ENCODE assay signal across 1 cellular context in genomic region chr20:34300809-34301586, GRCh38.
A peak's percentile ranks its signal among the peaks of the same experiment; 100 is the strongest.
TF ChIP-seq lines count a peak whose summit lies in the region.

No MANE protein-coding gene starts in this region.

TF ChIP-seq in HepG2, 621 proteins besides CTCF, POLR2A, EP300 and RAD21 (continued from another document and continues in another):
- TF ChIP-seq, protein P1, sequence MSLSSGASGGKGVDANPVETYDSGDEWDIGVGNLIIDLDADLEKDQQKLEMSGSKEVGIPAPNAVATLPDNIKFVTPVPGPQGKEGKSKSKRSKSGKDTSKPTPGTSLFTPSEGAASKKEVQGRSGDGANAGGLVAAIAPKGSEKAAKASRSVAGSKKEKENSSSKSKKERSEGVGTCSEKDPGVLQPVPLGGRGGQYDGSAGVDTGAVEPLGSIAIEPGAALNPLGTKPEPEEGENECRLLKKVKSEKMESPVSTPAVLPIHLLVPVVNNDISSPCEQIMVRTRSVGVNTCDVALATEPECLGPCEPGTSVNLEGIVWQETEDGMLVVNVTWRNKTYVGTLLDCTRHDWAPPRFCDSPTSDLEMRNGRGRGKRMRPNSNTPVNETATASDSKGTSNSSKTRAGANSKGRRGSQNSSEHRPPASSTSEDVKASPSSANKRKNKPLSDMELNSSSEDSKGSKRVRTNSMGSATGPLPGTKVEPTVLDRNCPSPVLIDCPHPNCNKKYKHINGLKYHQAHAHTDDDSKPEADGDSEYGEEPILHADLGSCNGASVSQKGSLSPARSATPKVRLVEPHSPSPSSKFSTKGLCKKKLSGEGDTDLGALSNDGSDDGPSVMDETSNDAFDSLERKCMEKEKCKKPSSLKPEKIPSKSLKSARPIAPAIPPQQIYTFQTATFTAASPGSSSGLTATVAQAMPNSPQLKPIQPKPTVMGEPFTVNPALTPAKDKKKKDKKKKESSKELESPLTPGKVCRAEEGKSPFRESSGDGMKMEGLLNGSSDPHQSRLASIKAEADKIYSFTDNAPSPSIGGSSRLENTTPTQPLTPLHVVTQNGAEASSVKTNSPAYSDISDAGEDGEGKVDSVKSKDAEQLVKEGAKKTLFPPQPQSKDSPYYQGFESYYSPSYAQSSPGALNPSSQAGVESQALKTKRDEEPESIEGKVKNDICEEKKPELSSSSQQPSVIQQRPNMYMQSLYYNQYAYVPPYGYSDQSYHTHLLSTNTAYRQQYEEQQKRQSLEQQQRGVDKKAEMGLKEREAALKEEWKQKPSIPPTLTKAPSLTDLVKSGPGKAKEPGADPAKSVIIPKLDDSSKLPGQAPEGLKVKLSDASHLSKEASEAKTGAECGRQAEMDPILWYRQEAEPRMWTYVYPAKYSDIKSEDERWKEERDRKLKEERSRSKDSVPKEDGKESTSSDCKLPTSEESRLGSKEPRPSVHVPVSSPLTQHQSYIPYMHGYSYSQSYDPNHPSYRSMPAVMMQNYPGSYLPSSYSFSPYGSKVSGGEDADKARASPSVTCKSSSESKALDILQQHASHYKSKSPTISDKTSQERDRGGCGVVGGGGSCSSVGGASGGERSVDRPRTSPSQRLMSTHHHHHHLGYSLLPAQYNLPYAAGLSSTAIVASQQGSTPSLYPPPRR (CRISPR knock-in tag; IDR thresholded peaks at IDR 0.05; ENCODE audit: borderline replicate concordance): peak; percentile 73; the same call in 1 of the 2 replicates
- TF ChIP-seq ZSCAN20 (CRISPR knock-in tag; IDR thresholded peaks at IDR 0.05; ENCODE audit: borderline replicate concordance): no peak
- no peak for TF ChIP-seq NCOA5 (CRISPR knock-in tag; IDR thresholded peaks at IDR 0.05)
- TF ChIP-seq LRRFIP1 (CRISPR knock-in tag; conservative IDR thresholded peaks at IDR 0.05): no peak
- TF ChIP-seq NKX3-1 (CRISPR knock-in tag; IDR thresholded peaks at IDR 0.05): no peak
- 0 out of 2 replicates have a peak, but pooled peaks have one; percentile 15 for TF ChIP-seq AKAP8 (CRISPR knock-in tag; IDR thresholded peaks at IDR 0.05)
- peak in 1 of 2 experiments; percentile 46; a peak in 1 of 4 replicates for TF ChIP-seq HMGXB4 (CRISPR knock-in tag; IDR thresholded peaks at IDR 0.05; ENCODE audit: borderline replicate concordance in 1 of 2, low read depth in 1 of 2)
- no peak for TF ChIP-seq ZMAT3 (CRISPR knock-in tag; conservative IDR thresholded peaks at IDR 0.05)
- 0 out of 2 replicates have a peak, but pooled peaks have one; percentile 19 for TF ChIP-seq ZNF44 (CRISPR knock-in tag; IDR thresholded peaks at IDR 0.05)
- 0 out of 2 replicates have a peak, but pooled peaks have one; percentile 67 for TF ChIP-seq SALL1 (CRISPR knock-in tag; IDR thresholded peaks at IDR 0.05)
- peak; percentile 93 for TF ChIP-seq FOXP4 (CRISPR knock-in tag; IDR thresholded peaks at IDR 0.05)
- TF ChIP-seq ZNF883 (CRISPR knock-in tag; IDR thresholded peaks at IDR 0.05; ENCODE audit: not compliant biosample characterization): peak; percentile 74
- no peak for TF ChIP-seq POLR2AphosphoS2 (IDR thresholded peaks at IDR 0.05; ENCODE audit: low read depth, low read length)
- no peak for TF ChIP-seq NFE2 (CRISPR knock-in tag; IDR thresholded peaks at IDR 0.05)
- peak; percentile 80 for TF ChIP-seq ZBTB7B (CRISPR knock-in tag; IDR thresholded peaks at IDR 0.05)
- TF ChIP-seq ATF5 (CRISPR knock-in tag; IDR thresholded peaks at IDR 0.05; ENCODE audit: low read depth): 0 out of 2 replicates have a peak, but pooled peaks have one; percentile 6
- TF ChIP-seq DNMT3B (CRISPR knock-in tag; conservative IDR thresholded peaks at IDR 0.05): no peak
- TF ChIP-seq CBX5 (CRISPR knock-in tag; IDR thresholded peaks at IDR 0.05; ENCODE audit: borderline replicate concordance): peak; percentile 28
- TF ChIP-seq, protein P2, sequence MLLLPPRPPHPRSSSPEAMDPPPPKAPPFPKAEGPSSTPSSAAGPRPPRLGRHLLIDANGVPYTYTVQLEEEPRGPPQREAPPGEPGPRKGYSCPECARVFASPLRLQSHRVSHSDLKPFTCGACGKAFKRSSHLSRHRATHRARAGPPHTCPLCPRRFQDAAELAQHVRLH (CRISPR knock-in tag; IDR thresholded peaks at IDR 0.05; ENCODE audit: borderline replicate concordance, low read depth): no peak
- no peak for TF ChIP-seq ZNF331 (CRISPR knock-in tag; IDR thresholded peaks at IDR 0.05)
- peak; percentile 90 for TF ChIP-seq SP5 (CRISPR knock-in tag; IDR thresholded peaks at IDR 0.05; ENCODE audit: borderline replicate concordance, low read depth)
- no peak for TF ChIP-seq ZNF460 (CRISPR knock-in tag; IDR thresholded peaks at IDR 0.05; ENCODE audit: borderline replicate concordance)
- no peak for TF ChIP-seq KLF15 (CRISPR knock-in tag; IDR thresholded peaks at IDR 0.05; ENCODE audit: borderline replicate concordance)
- TF ChIP-seq ZNF607 (CRISPR knock-in tag; IDR thresholded peaks at IDR 0.05; ENCODE audit: borderline replicate concordance): peak; percentile 48; the same call in 1 of the 2 replicates
- no peak for TF ChIP-seq NCOA2 (CRISPR knock-in tag; IDR thresholded peaks at IDR 0.05)
- TF ChIP-seq FOSL1 (CRISPR knock-in tag; IDR thresholded peaks at IDR 0.05; ENCODE audit: borderline replicate concordance): no peak
- no peak for TF ChIP-seq PAF1 (CRISPR knock-in tag; IDR thresholded peaks at IDR 0.05)
- TF ChIP-seq RELA (CRISPR knock-in tag; IDR thresholded peaks at IDR 0.05): no peak
- no peak for TF ChIP-seq ZSCAN30 (CRISPR knock-in tag; IDR thresholded peaks at IDR 0.05)
- TF ChIP-seq, protein P3, sequence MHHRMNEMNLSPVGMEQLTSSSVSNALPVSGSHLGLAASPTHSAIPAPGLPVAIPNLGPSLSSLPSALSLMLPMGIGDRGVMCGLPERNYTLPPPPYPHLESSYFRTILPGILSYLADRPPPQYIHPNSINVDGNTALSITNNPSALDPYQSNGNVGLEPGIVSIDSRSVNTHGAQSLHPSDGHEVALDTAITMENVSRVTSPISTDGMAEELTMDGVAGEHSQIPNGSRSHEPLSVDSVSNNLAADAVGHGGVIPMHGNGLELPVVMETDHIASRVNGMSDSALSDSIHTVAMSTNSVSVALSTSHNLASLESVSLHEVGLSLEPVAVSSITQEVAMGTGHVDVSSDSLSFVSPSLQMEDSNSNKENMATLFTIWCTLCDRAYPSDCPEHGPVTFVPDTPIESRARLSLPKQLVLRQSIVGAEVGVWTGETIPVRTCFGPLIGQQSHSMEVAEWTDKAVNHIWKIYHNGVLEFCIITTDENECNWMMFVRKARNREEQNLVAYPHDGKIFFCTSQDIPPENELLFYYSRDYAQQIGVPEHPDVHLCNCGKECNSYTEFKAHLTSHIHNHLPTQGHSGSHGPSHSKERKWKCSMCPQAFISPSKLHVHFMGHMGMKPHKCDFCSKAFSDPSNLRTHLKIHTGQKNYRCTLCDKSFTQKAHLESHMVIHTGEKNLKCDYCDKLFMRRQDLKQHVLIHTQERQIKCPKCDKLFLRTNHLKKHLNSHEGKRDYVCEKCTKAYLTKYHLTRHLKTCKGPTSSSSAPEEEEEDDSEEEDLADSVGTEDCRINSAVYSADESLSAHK (CRISPR knock-in tag; IDR thresholded peaks at IDR 0.05; ENCODE audit: borderline replicate concordance): no peak
- TF ChIP-seq, protein P4, sequence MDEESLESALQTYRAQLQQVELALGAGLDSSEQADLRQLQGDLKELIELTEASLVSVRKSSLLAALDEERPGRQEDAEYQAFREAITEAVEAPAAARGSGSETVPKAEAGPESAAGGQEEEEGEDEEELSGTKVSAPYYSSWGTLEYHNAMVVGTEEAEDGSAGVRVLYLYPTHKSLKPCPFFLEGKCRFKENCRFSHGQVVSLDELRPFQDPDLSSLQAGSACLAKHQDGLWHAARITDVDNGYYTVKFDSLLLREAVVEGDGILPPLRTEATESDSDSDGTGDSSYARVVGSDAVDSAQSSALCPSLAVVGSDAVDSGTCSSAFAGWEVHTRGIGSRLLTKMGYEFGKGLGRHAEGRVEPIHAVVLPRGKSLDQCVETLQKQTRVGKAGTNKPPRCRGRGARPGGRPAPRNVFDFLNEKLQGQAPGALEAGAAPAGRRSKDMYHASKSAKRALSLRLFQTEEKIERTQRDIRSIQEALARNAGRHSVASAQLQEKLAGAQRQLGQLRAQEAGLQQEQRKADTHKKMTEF (CRISPR knock-in tag; IDR thresholded peaks at IDR 0.05): 0 out of 2 replicates have a peak, but pooled peaks have one; percentile 19
- peak; percentile 42 for TF ChIP-seq MNT (IDR thresholded peaks at IDR 0.05)
- no peak for TF ChIP-seq CREBL2 (CRISPR knock-in tag; IDR thresholded peaks at IDR 0.05; ENCODE audit: borderline replicate concordance)
- peak; percentile 67 for TF ChIP-seq TGIF2 (CRISPR knock-in tag; IDR thresholded peaks at IDR 0.05)
- TF ChIP-seq SRF (IDR thresholded peaks at IDR 0.05; ENCODE audit: low read depth, low read length): peak; percentile 33; the same call in 1 of the 2 replicates
- TF ChIP-seq, protein P5, sequence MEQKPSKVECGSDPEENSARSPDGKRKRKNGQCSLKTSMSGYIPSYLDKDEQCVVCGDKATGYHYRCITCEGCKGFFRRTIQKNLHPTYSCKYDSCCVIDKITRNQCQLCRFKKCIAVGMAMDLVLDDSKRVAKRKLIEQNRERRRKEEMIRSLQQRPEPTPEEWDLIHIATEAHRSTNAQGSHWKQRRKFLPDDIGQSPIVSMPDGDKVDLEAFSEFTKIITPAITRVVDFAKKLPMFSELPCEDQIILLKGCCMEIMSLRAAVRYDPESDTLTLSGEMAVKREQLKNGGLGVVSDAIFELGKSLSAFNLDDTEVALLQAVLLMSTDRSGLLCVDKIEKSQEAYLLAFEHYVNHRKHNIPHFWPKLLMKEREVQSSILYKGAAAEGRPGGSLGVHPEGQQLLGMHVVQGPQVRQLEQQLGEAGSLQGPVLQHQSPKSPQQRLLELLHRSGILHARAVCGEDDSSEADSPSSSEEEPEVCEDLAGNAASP (CRISPR knock-in tag; IDR thresholded peaks at IDR 0.05; ENCODE audit: borderline replicate concordance): peak; percentile 84; the same call in 1 of the 2 replicates
- TF ChIP-seq ZNF83 (CRISPR knock-in tag; IDR thresholded peaks at IDR 0.05; ENCODE audit: borderline replicate concordance): 0 out of 2 replicates have a peak, but pooled peaks have one; percentile 59
- TF ChIP-seq MTF2 (CRISPR knock-in tag; IDR thresholded peaks at IDR 0.05; ENCODE audit: borderline replicate concordance): 0 out of 2 replicates have a peak, but pooled peaks have one; percentile 25
- peak; percentile 78 for TF ChIP-seq ISL2 (CRISPR knock-in tag; IDR thresholded peaks at IDR 0.05)
- peak; percentile 79 for TF ChIP-seq SAP130 (CRISPR knock-in tag; IDR thresholded peaks at IDR 0.05; ENCODE audit: low read depth)
- TF ChIP-seq ZFP36L1 (CRISPR knock-in tag; IDR thresholded peaks at IDR 0.05): no peak
- TF ChIP-seq FOXA3 (CRISPR knock-in tag; IDR thresholded peaks at IDR 0.05): peak; percentile 83
